16 cellular contexts compared by ENCODE assay signal in genomic region chr2:144412727-144413126, GRCh38.
DNase-seq lines count a peak whose midpoint lies in the region; ATAC-seq, FAIRE-seq and TF ChIP-seq lines count a peak whose summit lies in the region.
"Had no signal": no experiment of that assay in that cellular context is flagged by ENCODE, and none has a peak within 500 bp of the region (broad histone marks: within the 10 kb centered on the region; RNA-seq: fewer than 3 reads in every experiment).

No MANE protein-coding gene starts in this region.

- FAIRE-seq in H54 (lab: Jason Lieb, UNC) = peak; percentile 6
- FAIRE-seq: endometrium had no signal

- in situ Hi-C loops in gastrocnemius medialis (cut with MboI; ENCODE audit: low sequenced_read_pairs in 4 of 4) = no loop called here

- ATAC-seq in gastrocnemius medialis = peak; percentile 31 to 57
- no peak for ATAC-seq in GM21825 (IDR thresholded peaks at IDR 0.05; ENCODE audit: unreplicated experiment)
- ATAC-seq: HCT116 had no signal

- POLR2A ChIA-PET in HEK293T (lab: Yijun Ruan, JAX) = no interaction called here

- peaks cover 85% of the 10 kb centered on the region for H3K36me3 ChIP-seq in SK-N-MC (ENCODE audit: insufficient read depth, low read length)
- H3K36me3 ChIP-seq in left ventricle myocardium inferior = peaks cover 36% of the 10 kb centered on the region
- no peaks in the 10 kb centered on the region for H3K36me3 ChIP-seq in gastrocnemius medialis

- H3K4me3 ChIP-seq in SK-N-MC = no peak overlapping the region
- no peak overlapping the region for H3K4me3 ChIP-seq in left ventricle myocardium inferior
- no peak overlapping the region for H3K4me3 ChIP-seq in gastrocnemius medialis

- H3K27ac ChIP-seq in SK-N-MC (peak overlapping the region; percentile 37; the same call in 1 of the 2 replicates), left ventricle myocardium inferior (replicated peaks) (peak overlapping the region; percentile 50), gastrocnemius medialis (no peak overlapping the region)

- TF ChIP-seq CTCF in left ventricle myocardium inferior (IDR thresholded peaks at IDR 0.05; ENCODE audit: borderline replicate concordance) (no peak), gastrocnemius medialis (IDR thresholded peaks at IDR 0.05 in 4 of 5, conservative IDR thresholded peaks at IDR 0.05 in 1 of 5) (no peak)

- TF ChIP-seq POLR2A in H54 (IDR thresholded peaks at IDR 0.05; ENCODE audit: low read depth, low read length) (no peak), gastrocnemius medialis (IDR thresholded peaks at IDR 0.05) (no peak)

- H3K4me1 ChIP-seq in left ventricle myocardium inferior (peaks cover 19% of the 10 kb centered on the region), gastrocnemius medialis (no peaks in the 10 kb centered on the region)

- no peak overlapping the region for H3K9ac ChIP-seq in SK-N-MC (ENCODE audit: insufficient read length)

- CTCF ChIA-PET in HEK293T (lab: Yijun Ruan, JAX) = interaction anchor here (0.7 kb wide), 1 partner anchor 10 kb away, joined by 4 read pairs; no protein-coding TSS in a partner anchor

- DNase-seq in H54 (ENCODE audit: insufficient read length, low spot score) (no peak), SK-N-MC (ENCODE audit: low read depth, low spot score) (no peak), left ventricle myocardium inferior (no peak), gastrocnemius medialis (no peak), DMS53 (lab: John Stamatoyannopoulos, UW) (no peak), RKO (ENCODE audit: low spot score) (no peak), HEK293T (ENCODE audit: extremely low spot score) (no peak)
- DNase-seq: activated CD4-positive, CD25-positive, alpha-beta regulatory T cell; mesendoderm; NCI-H1092 treated with DMSO at 0.1 percent for 48 hours; retina; RPMI8226; stimulated activated CD4-positive, alpha-beta T cell treated with anti-CD3 and anti-CD28 coated beads, Interleukin-2, amount 100 ng/mL, for 48 hours had no signal

- H3K9me3 ChIP-seq in SK-N-MC (ENCODE audit: low read depth, low read length) (no peaks in the 10 kb centered on the region), left ventricle myocardium inferior (replicated peaks) (no peaks in the 10 kb centered on the region), gastrocnemius medialis (no peaks in the 10 kb centered on the region)

- H3K27me3 ChIP-seq in left ventricle myocardium inferior (ENCODE audit: low read depth) (no peaks in the 10 kb centered on the region), gastrocnemius medialis (no peaks in the 10 kb centered on the region)

- intact Hi-C loops in left ventricle myocardium inferior (cut with micrococcal nuclease) = no loop called here
- intact Hi-C loops in gastrocnemius medialis (cut with DNase I; ENCODE audit: low total_unique reads) = no loop called here

TF ChIP-seq in HEK293T, 16 proteins besides CTCF, POLR2A, EP300 and RAD21:
- TF ChIP-seq FOXM1 (IDR thresholded peaks at IDR 0.05; ENCODE audit: borderline replicate concordance) = no peak

Comparison
In these comparisons a context has a peak if more than half of its experiments do, and no peak if none do; other contexts are left out.
1. H3K27ac ChIP-seq: peak in SK-N-MC (single experiment) and left ventricle myocardium inferior (single experiment); none in gastrocnemius medialis (0 of 4).